ENCODE assay signal across 8 cellular contexts in the genomic region with DNA sequence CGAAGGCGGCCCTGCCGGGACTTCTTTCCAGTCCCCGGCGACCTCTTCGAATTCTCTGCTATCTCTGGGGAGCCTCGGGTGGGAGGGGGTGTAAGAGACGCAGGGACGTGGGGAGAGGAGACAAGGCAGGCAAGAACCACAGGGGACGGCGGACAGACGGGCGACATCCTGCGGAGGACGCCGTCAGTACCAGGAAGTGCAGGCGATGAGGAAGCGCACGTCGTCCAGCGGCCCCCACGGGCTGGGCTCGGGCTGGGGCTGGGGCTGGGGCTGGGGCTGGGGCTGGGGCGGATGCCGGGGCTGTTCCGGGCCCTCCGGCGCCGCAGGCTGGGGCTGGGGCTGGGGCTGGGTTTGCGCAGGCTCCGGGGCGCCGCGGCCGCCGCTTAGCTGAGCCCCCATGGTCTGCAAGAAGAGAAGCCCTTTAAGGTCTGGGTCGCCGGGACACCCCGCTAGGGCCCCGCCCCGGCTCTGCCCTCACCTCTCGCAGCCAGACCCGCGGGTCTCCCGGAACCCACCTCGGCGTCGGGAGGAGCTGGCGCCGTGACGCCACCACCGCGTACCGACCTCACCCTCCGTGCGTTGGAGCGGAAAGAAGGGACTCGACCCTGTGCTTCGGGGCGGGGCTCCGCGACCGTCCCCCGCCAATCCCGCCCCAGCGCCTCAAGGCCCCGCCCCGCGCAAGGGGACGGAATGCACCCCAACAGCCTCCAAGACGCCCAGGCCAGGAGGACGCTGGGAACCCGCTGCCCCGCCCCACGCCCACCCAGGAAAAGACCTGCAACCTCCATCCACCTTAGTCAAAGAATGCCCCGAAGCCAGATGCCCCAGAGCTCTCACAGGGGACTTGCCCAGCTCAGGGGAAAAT. TPM values are rescaled to one million over a fixed set of nuclear protein-coding genes. Genes with fewer than 3 reads are reported as not detected.
DNase-seq lines count a peak whose midpoint lies in the region; ATAC-seq, FAIRE-seq and TF ChIP-seq lines count a peak whose summit lies in the region.

A gene (minus strand): TSS at position 592 of the 865 bp plus-strand sequence. CDS start 193 bp downstream, at position 399.

- FAIRE-seq in small intestine (lab: Jason Lieb, UNC): no peak

- no peak within 1 kb of the TSS for H2AFZ ChIP-seq in mammary epithelial cell (ENCODE audit: low read depth, low read length)

- dilution Hi-C loops in mammary epithelial cell (cut with HindIII; ENCODE audit: low sequenced_read_pairs): no loop called here

- H3K4me2 ChIP-seq in mammary epithelial cell (ENCODE audit: insufficient read depth, low read depth, low read length): peak within 1 kb of the TSS; percentile 95

- peak; percentile 83 for ATAC-seq in HG02943 (IDR thresholded peaks at IDR 0.05; ENCODE audit: low read depth, unreplicated experiment)

- WGBS in mammary epithelial cell (ENCODE audit: low coverage, missing lambda C conversion rate): 0% methylated on average over 1 of the region's 76 CpGs
- WGBS in small intestine, 3 donors: 0 to 1% (median 1%) methylated on average over 59 to 76 of the region's 76 CpGs

- peaks cover 54% of the 10 kb centered on the region for H3K36me3 ChIP-seq in WERI-Rb-1
- peaks cover 15% of the 10 kb centered on the region for H3K36me3 ChIP-seq in mammary epithelial cell (ENCODE audit: insufficient read depth, low read length)
- H3K36me3 ChIP-seq in small intestine (ENCODE audit: control insufficient read depth in 2 of 2, insufficient read depth in 2 of 2, low read length in 2 of 2): peaks cover 9 to 15% of the 10 kb centered on the region in 2 donors

- peak within 1 kb of the TSS; percentile 82 for H3K9ac ChIP-seq in mammary epithelial cell (ENCODE audit: insufficient read depth, low read length)

- H3K27me3 ChIP-seq in WERI-Rb-1 (ENCODE audit: insufficient read depth, low read depth, severe bottlenecking) (no peaks in the 10 kb centered on the region), mammary epithelial cell (ENCODE audit: insufficient read depth, low read length) (no peaks in the 10 kb centered on the region), small intestine (ENCODE audit: control insufficient read depth in 2 of 2, insufficient read depth in 2 of 2, low read length in 2 of 2) (no peaks in the 10 kb centered on the region)

- H3K4me3 ChIP-seq in WERI-Rb-1 (ENCODE audit: low read depth, low read length): peak within 1 kb of the TSS; percentile 65
- peak within 1 kb of the TSS; percentile 71 to 83 (median 81) for H3K4me3 ChIP-seq in mammary epithelial cell (replicated peaks in 1 of 3; ENCODE audit: insufficient read depth in 1 of 3, low read depth in 2 of 3, low read length in 3 of 3)
- H3K4me3 ChIP-seq in small intestine (ENCODE audit: low read depth in 1 of 2, low read length in 2 of 2): peak within 1 kb of the TSS; percentile 39 to 73

- H3K4me1 ChIP-seq in mammary epithelial cell (ENCODE audit: insufficient read depth, low read length) (peaks cover 40% of the 10 kb centered on the region), small intestine (ENCODE audit: control insufficient read depth in 2 of 2, insufficient read depth in 1 of 2, low read depth in 1 of 2, low read length in 1 of 2) (no peaks in the 10 kb centered on the region)

- CTCF ChIA-PET in mammary epithelial cell (lab: Charles Lee; ENCODE audit: low non-redundant PET): interaction anchor here (0.6 kb wide), 1 partner anchor 131 kb away, joined by 3 read pairs; a partner anchor contains a TSS

- H3K79me2 ChIP-seq in mammary epithelial cell (ENCODE audit: insufficient read depth, low read length): peaks cover 50% of the 10 kb centered on the region

- H4K20me1 ChIP-seq in mammary epithelial cell (ENCODE audit: insufficient read depth, low read length): no peaks in the 10 kb centered on the region

- H3K9me3 ChIP-seq in WERI-Rb-1 (ENCODE audit: severe bottlenecking) (no peaks in the 10 kb centered on the region), mammary epithelial cell (replicated peaks; ENCODE audit: insufficient read depth, low read length) (no peaks in the 10 kb centered on the region), small intestine (ENCODE audit: control insufficient read depth, low read depth) (no peaks in the 10 kb centered on the region)

- peak; percentile 68 for TF ChIP-seq CTCF in WERI-Rb-1 (IDR thresholded peaks at IDR 0.05; ENCODE audit: low read depth, low read length)
- TF ChIP-seq CTCF in mammary epithelial cell (conservative IDR thresholded peaks at IDR 0.05 in 1 of 2, IDR thresholded peaks at IDR 0.05 in 1 of 2; ENCODE audit: extremely low read depth in 1 of 2, insufficient read depth in 1 of 2, low read depth in 1 of 2, low read length in 2 of 2): peak in 1 of 2 donors; percentile 49

- intact Hi-C loops in mammary epithelial cell (cut with micrococcal nuclease): no loop called here

- no TSS peak for BruUV-seq in mammary epithelial cell (replicated peaks; lab: Mats Ljungman, UMichigan)

- in situ Hi-C loops in mammary epithelial cell (cut with MboI; ENCODE audit: low sequenced_read_pairs in 2 of 2): no loop called here

- DNase-seq in SHP77 (lab: John Stamatoyannopoulos, UW) (peak; percentile 36 to 78), SHP77 treated with DMSO at 0.1 percent for 48 hours (lab: John Stamatoyannopoulos, UW) (no peak), NCI-H2081 (lab: John Stamatoyannopoulos, UW) (peak; percentile 82 to 90), WERI-Rb-1 (peak; percentile 96), mammary epithelial cell (peak; percentile 82), iPS-NIHi11 (ENCODE audit: low spot score) (peak; percentile 96), small intestine (peak; percentile 95)

- H3K27ac ChIP-seq in WERI-Rb-1: peak within 1 kb of the TSS; percentile 73
- H3K27ac ChIP-seq in mammary epithelial cell (ENCODE audit: insufficient read depth, low read depth, low read length): peak within 1 kb of the TSS; percentile 69
- H3K27ac ChIP-seq in small intestine (ENCODE audit: low read depth in 1 of 2, low read length in 1 of 2): peak within 1 kb of the TSS; percentile 94 to 96

RNA-seq across cellular contexts. Expression of the gene that starts here (rescaled TPM):
- 10 to 100 TPM; 30.8 to 94.6 TPM for total RNA-seq in mammary epithelial cell
- polyA plus RNA-seq in mammary epithelial cell (34.1 TPM), small intestine (10 to 100 TPM; 28.4 to 88.8 (median 57.8) TPM)
- polyA minus RNA-seq in mammary epithelial cell: 105 TPM
